In genomic region chr22:41656515-41656914, GRCh38 we compare ENCODE assay signal across 14 cellular contexts. TPM values are rescaled to one million over a fixed set of nuclear protein-coding genes. Genes with fewer than 3 reads are reported as not detected.
DNase-seq lines count a peak whose midpoint lies in the region; ATAC-seq and TF ChIP-seq lines count a peak whose summit lies in the region.
"Had no signal": no experiment of that assay in that cellular context is flagged by ENCODE, and none has a peak within 500 bp of the region (broad histone marks: within the 10 kb centered on the region; RNA-seq: fewer than 3 reads in every experiment).

No MANE protein-coding gene starts in this region.

- H3K4me2 ChIP-seq in mesenchymal stem cell (ENCODE audit: low read length, poor library complexity, severe bottlenecking), result no peak overlapping the region
- H3K4me2 ChIP-seq: BLaER1 had no signal

- no peak overlapping the region for H2BK5ac ChIP-seq in mesenchymal stem cell (ENCODE audit: low read depth, low read length, poor library complexity, severe bottlenecking)

- no peaks in the 10 kb centered on the region for H3K27me3 Mint-ChIP-seq in brain
- H3K27me3 Mint-ChIP-seq: CD8-positive, alpha-beta memory T cell had no signal

- H3K27ac ChIP-seq in AG04450 (ENCODE audit: low read depth, low read length) (no peak overlapping the region), HEK293 (ENCODE audit: extremely low read depth, low read depth, low read length) (0 out of 2 replicates have a peak overlapping the region, but pooled peaks have one; percentile 16), mesenchymal stem cell (ENCODE audit: low read length, poor library complexity, severe bottlenecking) (no peak overlapping the region)
- H3K27ac ChIP-seq: BLaER1, SJSA1 had no signal

- no peak overlapping the region for H3K18ac ChIP-seq in mesenchymal stem cell (ENCODE audit: low read depth in 1 of 2, low read length in 2 of 2)

- no peak overlapping the region for H2AFZ ChIP-seq in mesenchymal stem cell (ENCODE audit: low read depth, low read length)

- H3K4me1 Mint-ChIP-seq in brain, result no peaks in the 10 kb centered on the region
- H3K4me1 Mint-ChIP-seq: CD8-positive, alpha-beta memory T cell had no signal

- no peak overlapping the region for H4K8ac ChIP-seq in mesenchymal stem cell (ENCODE audit: low read length)

- H2AK5ac ChIP-seq in mesenchymal stem cell (ENCODE audit: low read length, severe bottlenecking), result no peak overlapping the region

- no peaks in the 10 kb centered on the region for H3K27me3 ChIP-seq in AG04450 (ENCODE audit: control insufficient read depth, insufficient read depth, low read length)
- no peaks in the 10 kb centered on the region for H3K27me3 ChIP-seq in mesenchymal stem cell (ENCODE audit: control insufficient read depth in 1 of 2, insufficient read depth in 1 of 2, low read length in 2 of 2)
- no peaks in the 10 kb centered on the region for H3K27me3 ChIP-seq in MG63
- H3K27me3 ChIP-seq: BLaER1, SJSA1 had no signal

- H2BK15ac ChIP-seq in mesenchymal stem cell (ENCODE audit: low read depth, poor library complexity, severe bottlenecking), result no peak overlapping the region

- no peak overlapping the region for H4K91ac ChIP-seq in mesenchymal stem cell (ENCODE audit: low read length)

- no peaks in the 10 kb centered on the region for H3K9me3 ChIP-seq in AG04450 (ENCODE audit: control insufficient read depth, insufficient read depth, low read length)
- no peaks in the 10 kb centered on the region for H3K9me3 ChIP-seq in HEK293 (ENCODE audit: control insufficient read depth, insufficient read depth, low read depth, low read length)
- no peaks in the 10 kb centered on the region for H3K9me3 ChIP-seq in mesenchymal stem cell (ENCODE audit: control insufficient read depth, low read length)
- H3K9me3 ChIP-seq in MG63, result no peaks in the 10 kb centered on the region
- H3K9me3 ChIP-seq: BLaER1, SJSA1 had no signal

- H2BK120ac ChIP-seq in mesenchymal stem cell (ENCODE audit: low read depth, low read length), result no peak overlapping the region

- H3K23ac ChIP-seq in mesenchymal stem cell (ENCODE audit: low read length in 2 of 2), result no peak overlapping the region

- H3K4me1 ChIP-seq in HEK293 (ENCODE audit: control insufficient read depth, insufficient read depth, low read length), result no peaks in the 10 kb centered on the region
- peaks cover 1% of the 10 kb centered on the region for H3K4me1 ChIP-seq in mesenchymal stem cell (ENCODE audit: control insufficient read depth, insufficient read depth, low read depth, low read length)
- H3K4me1 ChIP-seq: BLaER1, SJSA1 had no signal

- H3K4me3 Mint-ChIP-seq in brain, result no peak overlapping the region

- DNase-seq in AG04450 (ENCODE audit: low read depth, low spot score) (peak; percentile 3), mesenchymal stem cell (peak; percentile 18), MG63 (no peak), medulla oblongata (ENCODE audit: extremely low spot score) (no peak)
- DNase-seq: CD8-positive, alpha-beta memory T cell; DMS 273 treated with DMSO at 0.1 percent for 48 hours; Kasumi-1; NCI-H1417 treated with DMSO at 0.1 percent for 48 hours; NCI-H2029 treated with DMSO at 0.1 percent for 48 hours had no signal

- POLR2A ChIA-PET in AG04450 (lab: Yijun Ruan, JAX) (no interaction called here), HEK293 (lab: Yijun Ruan, JAX) (interaction anchor here (1.1 kb wide), 1 partner anchor 9 kb away, joined by 3 read pairs; no protein-coding TSS in a partner anchor)

- no peak overlapping the region for H3K14ac ChIP-seq in mesenchymal stem cell (ENCODE audit: low read length in 2 of 2)

- 95% methylated on average over 5 of the region's 5 CpGs for WGBS in mesenchymal stem cell

- H3K4ac ChIP-seq in mesenchymal stem cell (ENCODE audit: low read depth in 1 of 2, low read length in 2 of 2), result no peak overlapping the region

- peaks cover 86% of the 10 kb centered on the region for H3K36me3 Mint-ChIP-seq in brain

- H3K9me3 Mint-ChIP-seq in brain, result no peaks in the 10 kb centered on the region

- peaks cover 32% of the 10 kb centered on the region for H3K79me1 ChIP-seq in mesenchymal stem cell (replicated peaks; ENCODE audit: low read length, poor library complexity, severe bottlenecking)

- H3K36me3 ChIP-seq in HEK293 (ENCODE audit: control insufficient read depth in 2 of 2, insufficient read depth in 1 of 2, low read length in 2 of 2) (peaks cover 96 to 99% of the 10 kb centered on the region in 2 experiments), mesenchymal stem cell (ENCODE audit: control insufficient read depth in 1 of 2, insufficient read depth in 2 of 2, low read depth in 1 of 2, low read length in 2 of 2) (peaks cover 74 to 95% of the 10 kb centered on the region in 2 experiments), MG63 (peaks cover 92% of the 10 kb centered on the region)

- no peak overlapping the region for H2BK12ac ChIP-seq in mesenchymal stem cell (ENCODE audit: low read length in 2 of 2)

- no peak overlapping the region for H3K4me3 ChIP-seq in AG04450 (ENCODE audit: low read depth, low read length)
- H3K4me3 ChIP-seq in HEK293 (ENCODE audit: low read depth, low read length), result no peak overlapping the region
- no peak overlapping the region for H3K4me3 ChIP-seq in mesenchymal stem cell (ENCODE audit: insufficient read depth in 1 of 2, low read depth in 1 of 2, low read length in 2 of 2)
- no peak overlapping the region for H3K4me3 ChIP-seq in MG63
- H3K4me3 ChIP-seq: BLaER1, SJSA1 had no signal

- TF ChIP-seq CTCF in AG04450 (IDR thresholded peaks at IDR 0.05; ENCODE audit: low read depth, low read length) (no peak), HEK293 (tag by site-specific recombination; IDR thresholded peaks at IDR 0.05) (no peak), brain (conservative IDR thresholded peaks at IDR 0.05) (no peak)

- H3K27ac Mint-ChIP-seq in brain, result peak overlapping the region in 3 of 5 experiments; percentile 48 to 57 (median 49)

- no peak for ATAC-seq in HG03432 (IDR thresholded peaks at IDR 0.05; ENCODE audit: unreplicated experiment)

- no peak overlapping the region for H3K9ac ChIP-seq in mesenchymal stem cell (ENCODE audit: low read length)
- H3K9ac ChIP-seq: BLaER1 had no signal

- CTCF ChIA-PET in AG04450 (lab: Charles Lee) (interaction anchor here (1.4 to 2.8 kb wide), 2 partner anchors 10 to 11 kb away, joined by 5 to 17 read pairs; no protein-coding TSS in a partner anchor), HEK293 (lab: Yijun Ruan, JAX) (interaction anchor here (0.9 to 3.0 kb wide), 3 partner anchors 11 to 291 kb away, joined by 3 to 11 read pairs (median 4); partner anchors contain the start of gene CENPM)

TF ChIP-seq in HEK293, 187 proteins besides CTCF, POLR2A, EP300 and RAD21:
- 0 out of 2 replicates have a peak, but pooled peaks have one; percentile 42 for TF ChIP-seq REST (tag by site-specific recombination; IDR thresholded peaks at IDR 0.05)
- TF ChIP-seq ZNF747 (tag by site-specific recombination; IDR thresholded peaks at IDR 0.05), result no peak

RNA-seq across cellular contexts. Expression of gene SNU13, which starts 32.2 kb away (rescaled TPM):
- polyA plus RNA-seq in AG04450 (2011; rRNA removed) (151 and 165 TPM in 2 replicates), brain (ENCODE audit: insufficient read depth, low read depth, low replicate concordance) (345 TPM)
- polyA minus RNA-seq in AG04450 (2011; rRNA and poly(A)+ RNA removed), result 85.9 and 130 TPM in 2 replicates
- 122 TPM for polyA plus RNA-seq in mesenchymal stem cell (2013, experiment 1 of 2)
- 130 TPM for polyA plus RNA-seq in mesenchymal stem cell (2013, experiment 2 of 2)
- 169 and 206 TPM in 2 replicates for total RNA-seq in MG63 (2014; rRNA removed; shearing (Covaris generic); ENCODE audit: low replicate concordance)

RNA-seq across cellular contexts. Expression of gene XRCC6, which starts 35.4 kb away (rescaled TPM):
- polyA plus RNA-seq in AG04450 (2011; rRNA removed) (149 and 196 TPM in 2 replicates), brain (ENCODE audit: insufficient read depth, low read depth, low replicate concordance) (399 TPM)
- 128 and 134 TPM in 2 replicates for polyA minus RNA-seq in AG04450 (2011; rRNA and poly(A)+ RNA removed)
- polyA plus RNA-seq in mesenchymal stem cell (2013, experiment 1 of 2), result 156 TPM
- polyA plus RNA-seq in mesenchymal stem cell (2013, experiment 2 of 2), result 159 TPM
- 560 and 634 TPM in 2 replicates for total RNA-seq in MG63 (2014; rRNA removed; shearing (Covaris generic); ENCODE audit: low replicate concordance)

RNA-seq across cellular contexts. Expression of gene DESI1, which starts 35.7 kb away (rescaled TPM):
- polyA plus RNA-seq in AG04450 (2011; rRNA removed), result 22.3 and 23.8 TPM in 2 replicates
- polyA minus RNA-seq in AG04450 (2011; rRNA and poly(A)+ RNA removed), result 22.8 and 28.2 TPM in 2 replicates
- 27.0 TPM for polyA plus RNA-seq in brain (ENCODE audit: insufficient read depth, low read depth, low replicate concordance)
- polyA plus RNA-seq in mesenchymal stem cell (2013, experiment 1 of 2), result 26.3 TPM
- 26.7 TPM for polyA plus RNA-seq in mesenchymal stem cell (2013, experiment 2 of 2)
- 14.4 and 27.6 TPM in 2 replicates for total RNA-seq in MG63 (2014; rRNA removed; shearing (Covaris generic); ENCODE audit: low replicate concordance)

RNA-seq across cellular contexts. Expression of gene MEI1, which starts 42.8 kb away (rescaled TPM):
- polyA plus RNA-seq in AG04450 (2011; rRNA removed) (0.22 and 0.25 TPM in 2 replicates), brain (ENCODE audit: insufficient read depth, low read depth, low replicate concordance) (3.2 TPM)
- polyA minus RNA-seq in AG04450 (2011; rRNA and poly(A)+ RNA removed), result not detected in 2 replicates
- 0.50 TPM for polyA plus RNA-seq in mesenchymal stem cell (2013, experiment 1 of 2)
- 0.27 TPM for polyA plus RNA-seq in mesenchymal stem cell (2013, experiment 2 of 2)
- not detected in 2 replicates for total RNA-seq in MG63 (2014; rRNA removed; shearing (Covaris generic); ENCODE audit: low replicate concordance)

Comparison
In these comparisons a context has a peak if more than half of its experiments do, and no peak if none do; other contexts are left out.
1. DNase-seq: peak in AG04450 (single experiment) and mesenchymal stem cell (single experiment); none in MG63 (single experiment) and medulla oblongata (single experiment).